ENCODE assay signal across 1 cellular context in genomic region chr19:50368649-50369570, GRCh38.
TF ChIP-seq lines count a peak whose summit lies in the region.

No MANE protein-coding gene starts in this region.

TF ChIP-seq in A549, 52 proteins besides CTCF, POLR2A, EP300 and RAD21 (continued from another document):
- TF ChIP-seq RARB (CRISPR knock-in tag; IDR thresholded peaks at IDR 0.05) (no peak), MAX (IDR thresholded peaks at IDR 0.05) (peak; percentile 79), POLR2AphosphoS2 (conservative IDR thresholded peaks at IDR 0.05; ENCODE audit: low read length) (no peak), BCL3 (IDR thresholded peaks at IDR 0.05) (0 out of 3 replicates have a peak, but pooled peaks have one; percentile 55), FOXS1 (CRISPR knock-in tag; IDR thresholded peaks at IDR 0.05) (no peak), CEBPB (IDR thresholded peaks at IDR 0.05) (no peak), GATA3 (IDR thresholded peaks at IDR 0.05; ENCODE audit: borderline replicate concordance) (no peak), KDM5A (IDR thresholded peaks at IDR 0.05) (no peak), FOSB (CRISPR knock-in tag; IDR thresholded peaks at IDR 0.05) (no peak), E2F6 (IDR thresholded peaks at IDR 0.05; ENCODE audit: borderline replicate concordance, low read depth) (peak; percentile 87), RCOR1 (IDR thresholded peaks at IDR 0.05; ENCODE audit: low read depth, low read length) (no peak), RNF2 (IDR thresholded peaks at IDR 0.05; ENCODE audit: borderline replicate concordance, low read depth) (no peak), TFCP2L1 (CRISPR knock-in tag; IDR thresholded peaks at IDR 0.05) (no peak), ZNF302 (CRISPR knock-in tag; IDR thresholded peaks at IDR 0.05) (no peak), RFX5 (IDR thresholded peaks at IDR 0.05) (no peak), CHD2 (IDR thresholded peaks at IDR 0.05; ENCODE audit: low read length, partially characterized antibody) (no peak), HEYL (CRISPR knock-in tag; IDR thresholded peaks at IDR 0.05) (no peak), HDAC2 (IDR thresholded peaks at IDR 0.05) (no peak), EHF (CRISPR knock-in tag; IDR thresholded peaks at IDR 0.05) (no peak), JUN (IDR thresholded peaks at IDR 0.05) (peak in 1 of 2 experiments; percentile 34; a peak in 2 of 5 replicates), HES2 (IDR thresholded peaks at IDR 0.05) (no peak), USF2 (IDR thresholded peaks at IDR 0.05) (peak; percentile 93), JUNB (IDR thresholded peaks at IDR 0.05) (no peak), KDM1A (IDR thresholded peaks at IDR 0.05; ENCODE audit: low read depth) (no peak), EHMT2 (IDR thresholded peaks at IDR 0.05; ENCODE audit: low read depth) (no peak), NPAS2 (CRISPR knock-in tag; IDR thresholded peaks at IDR 0.05; ENCODE audit: borderline replicate concordance) (no peak), ELK1 (IDR thresholded peaks at IDR 0.05; ENCODE audit: low read depth, low read length) (no peak), REST (IDR thresholded peaks at IDR 0.05) (no peak), ATOH8 (CRISPR knock-in tag; IDR thresholded peaks at IDR 0.05; ENCODE audit: low read depth) (no peak), CHD4 (IDR thresholded peaks at IDR 0.05; ENCODE audit: borderline replicate concordance) (no peak), BHLHE40 (IDR thresholded peaks at IDR 0.05; ENCODE audit: low read depth, low read length) (no peak), HOXB13 (CRISPR knock-in tag; IDR thresholded peaks at IDR 0.05; ENCODE audit: low read depth) (no peak)
